Comparison of ENCODE assay signal across 1 cellular context in genomic region chr5:157148734-157149615, GRCh38.
TF ChIP-seq lines count a peak whose summit lies in the region.

No MANE protein-coding gene starts in this region.

TF ChIP-seq in GM23338, 12 proteins besides CTCF, POLR2A, EP300 and RAD21 (continued from another document):
- TF ChIP-seq ZNF462 (CRISPR knock-in tag; IDR thresholded peaks at IDR 0.05) (no peak), JUNB (IDR thresholded peaks at IDR 0.05; ENCODE audit: unreplicated experiment) (no peak), ZNF114 (CRISPR knock-in tag; IDR thresholded peaks at IDR 0.05) (no peak), CREB1 (CRISPR knock-in tag; IDR thresholded peaks at IDR 0.05; ENCODE audit: low read depth) (no peak), EZH2 (IDR thresholded peaks at IDR 0.05; ENCODE audit: low read depth, unreplicated experiment) (no peak)
